In genomic region chr6:157274471-157275226, GRCh38 we compare ENCODE assay signal across 8 cellular contexts. TPM values are rescaled to one million over a fixed set of nuclear protein-coding genes. Genes with fewer than 3 reads are reported as not detected.
A peak's percentile ranks its signal among the peaks of the same experiment; 100 is the strongest.
DNase-seq lines count a peak whose midpoint lies in the region; ATAC-seq lines count a peak whose summit lies in the region.

No MANE protein-coding gene starts in this region.

- H2BK15ac ChIP-seq in neuronal stem cell (ENCODE audit: low read length): peak overlapping the region; percentile 71

- peaks cover 0 to 11% of the 10 kb centered on the region in 2 donors for H3K4me1 ChIP-seq in neuronal stem cell (ENCODE audit: control insufficient read depth in 2 of 2, insufficient read depth in 1 of 2, low read depth in 1 of 2, low read length in 2 of 2)

- DNase-seq in EH (ENCODE audit: low read depth) (peak; percentile 74), KBM-7 (peak; percentile 86), SHP77 (lab: John Stamatoyannopoulos, UW) (peak; percentile 64 to 79), activated gamma-delta T cell treated with Interleukin-2 at 50 U/mL for 16 hours (peak; percentile 78), foreskin melanocyte (peak; percentile 50), neuronal stem cell (ENCODE audit: low spot score) (peak; percentile 82), substantia nigra (lab: John Stamatoyannopoulos, UW) (peak in 43 of 49 donors; percentile 23 to 89 (median 55))

- H3K27me3 ChIP-seq in neuronal stem cell (ENCODE audit: control insufficient read depth in 3 of 3, insufficient read depth in 3 of 3, low read depth in 1 of 3, low read length in 3 of 3): peaks cover 0 to 28% (median 10%) of the 10 kb centered on the region in 3 experiments

- peak overlapping the region; percentile 6 for H4K8ac ChIP-seq in neuronal stem cell (ENCODE audit: low read depth, low read length)

- no peaks in the 10 kb centered on the region for H3K79me1 ChIP-seq in neuronal stem cell (ENCODE audit: low read depth, low read length)

- no peak overlapping the region for H3K4ac ChIP-seq in neuronal stem cell (ENCODE audit: low read length)

- peak overlapping the region; percentile 100 for H2AFZ ChIP-seq in neuronal stem cell (ENCODE audit: low read length)

- no peak overlapping the region for H4K91ac ChIP-seq in neuronal stem cell (ENCODE audit: low read depth, low read length, poor library complexity)

- peak overlapping the region; percentile 97 for H3K9ac ChIP-seq in neuronal stem cell (ENCODE audit: low read depth, low read length, poor library complexity)

- in situ Hi-C loops in KBM-7 (cut with MboI; ENCODE audit: low pct_unique_long_range_greater_than_20kb, low sequenced_read_pairs): no loop called here

- H3K14ac ChIP-seq in neuronal stem cell (ENCODE audit: low read length): peak overlapping the region; percentile 65

- H2BK5ac ChIP-seq in neuronal stem cell (ENCODE audit: low read length): peak overlapping the region; percentile 72

- peak overlapping the region; percentile 58 to 80 for H3K4me3 ChIP-seq in neuronal stem cell (ENCODE audit: low read length in 2 of 2)

- H3K27ac ChIP-seq in neuronal stem cell (replicated peaks; ENCODE audit: low read length): no peak overlapping the region
- peak overlapping the region; percentile 66 for H3K27ac ChIP-seq in substantia nigra (ENCODE audit: low read depth, low read length, poor library complexity, severe bottlenecking)

- ATAC-seq in GM21737 (IDR thresholded peaks at IDR 0.05; ENCODE audit: unreplicated experiment): peak; percentile 93

- H3K9me3 ChIP-seq in neuronal stem cell (replicated peaks in 1 of 2; ENCODE audit: control insufficient read depth in 2 of 2, insufficient read depth in 1 of 2, low read depth in 1 of 2, low read length in 2 of 2): peaks cover 0 to 5% of the 10 kb centered on the region in 2 donors

- peak overlapping the region; percentile 86 for H3K4me2 ChIP-seq in neuronal stem cell (ENCODE audit: insufficient read depth, low read length, poor library complexity, severe bottlenecking)

- no CpG with 5 or more reads among the region's 93 CpGs for WGBS in neuronal stem cell (ENCODE audit: extremely low coverage in 2 of 2, insufficient read length in 2 of 2, insufficient replicate concordance in 1 of 2), 2 donors

- H2BK12ac ChIP-seq in neuronal stem cell (ENCODE audit: low read length): no peak overlapping the region

- peak overlapping the region; percentile 99 for H3K18ac ChIP-seq in neuronal stem cell (ENCODE audit: low read length)

- H2AK5ac ChIP-seq in neuronal stem cell (ENCODE audit: low read depth, low read length): no peak overlapping the region

- H3K23ac ChIP-seq in neuronal stem cell (ENCODE audit: low read depth, low read length, poor library complexity): peak overlapping the region; percentile 97

- H2BK120ac ChIP-seq in neuronal stem cell (ENCODE audit: low read depth, low read length): peak overlapping the region; percentile 95

- H3K36me3 ChIP-seq in neuronal stem cell (replicated peaks in 1 of 2; ENCODE audit: control insufficient read depth in 2 of 2, insufficient read depth in 2 of 2, low read length in 2 of 2): no peaks in the 10 kb centered on the region

RNA-seq across cellular contexts. Expression of gene TMEM242, which starts 48.7 kb away (rescaled TPM):
- polyA plus RNA-seq in neuronal stem cell (2013, experiment 1 of 2): 6.3 TPM
- polyA plus RNA-seq in neuronal stem cell (2013, experiment 2 of 2): 6.7 TPM
